Comparison of ENCODE assay signal across 1 cellular context in genomic region chr13:48437381-48437780, GRCh38.
TF ChIP-seq lines count a peak whose summit lies in the region.

No MANE protein-coding gene starts in this region.

TF ChIP-seq in HepG2, 621 proteins besides CTCF, POLR2A, EP300 and RAD21 (continued from another document):
- TF ChIP-seq SSRP1 (CRISPR knock-in tag; IDR thresholded peaks at IDR 0.05) (no peak), EZH2 (conservative IDR thresholded peaks at IDR 0.05; ENCODE audit: low read depth, low read length) (no peak), ZNF503 (CRISPR knock-in tag; IDR thresholded peaks at IDR 0.05) (no peak), ZNF704 (CRISPR knock-in tag; IDR thresholded peaks at IDR 0.05; ENCODE audit: borderline replicate concordance) (no peak), REL (CRISPR knock-in tag; conservative IDR thresholded peaks at IDR 0.05) (no peak), ATF2 (CRISPR knock-in tag; IDR thresholded peaks at IDR 0.05) (no peak), HMG20B (CRISPR knock-in tag; conservative IDR thresholded peaks at IDR 0.05) (no peak)
- TF ChIP-seq, protein P1, sequence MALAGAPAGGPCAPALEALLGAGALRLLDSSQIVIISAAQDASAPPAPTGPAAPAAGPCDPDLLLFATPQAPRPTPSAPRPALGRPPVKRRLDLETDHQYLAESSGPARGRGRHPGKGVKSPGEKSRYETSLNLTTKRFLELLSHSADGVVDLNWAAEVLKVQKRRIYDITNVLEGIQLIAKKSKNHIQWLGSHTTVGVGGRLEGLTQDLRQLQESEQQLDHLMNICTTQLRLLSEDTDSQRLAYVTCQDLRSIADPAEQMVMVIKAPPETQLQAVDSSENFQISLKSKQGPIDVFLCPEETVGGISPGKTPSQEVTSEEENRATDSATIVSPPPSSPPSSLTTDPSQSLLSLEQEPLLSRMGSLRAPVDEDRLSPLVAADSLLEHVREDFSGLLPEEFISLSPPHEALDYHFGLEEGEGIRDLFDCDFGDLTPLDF (CRISPR knock-in tag; IDR thresholded peaks at IDR 0.05): no peak
- TF ChIP-seq, protein P2, sequence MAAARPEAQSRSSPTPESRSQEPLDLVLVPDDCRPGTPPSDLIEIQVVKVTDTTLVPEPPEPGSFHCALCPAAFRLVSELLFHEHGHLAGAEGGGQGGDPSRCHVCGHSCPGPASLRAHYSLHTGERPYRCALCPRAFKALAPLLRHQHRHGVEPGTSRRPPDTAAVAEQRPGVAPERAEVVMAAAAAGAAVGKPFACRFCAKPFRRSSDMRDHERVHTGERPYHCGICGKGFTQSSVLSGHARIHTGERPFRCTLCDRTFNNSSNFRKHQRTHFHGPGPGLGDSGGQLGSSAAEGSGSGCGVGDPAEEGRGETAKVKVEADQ (CRISPR knock-in tag; IDR thresholded peaks at IDR 0.05; ENCODE audit: borderline replicate concordance): no peak
- TF ChIP-seq, protein P3, sequence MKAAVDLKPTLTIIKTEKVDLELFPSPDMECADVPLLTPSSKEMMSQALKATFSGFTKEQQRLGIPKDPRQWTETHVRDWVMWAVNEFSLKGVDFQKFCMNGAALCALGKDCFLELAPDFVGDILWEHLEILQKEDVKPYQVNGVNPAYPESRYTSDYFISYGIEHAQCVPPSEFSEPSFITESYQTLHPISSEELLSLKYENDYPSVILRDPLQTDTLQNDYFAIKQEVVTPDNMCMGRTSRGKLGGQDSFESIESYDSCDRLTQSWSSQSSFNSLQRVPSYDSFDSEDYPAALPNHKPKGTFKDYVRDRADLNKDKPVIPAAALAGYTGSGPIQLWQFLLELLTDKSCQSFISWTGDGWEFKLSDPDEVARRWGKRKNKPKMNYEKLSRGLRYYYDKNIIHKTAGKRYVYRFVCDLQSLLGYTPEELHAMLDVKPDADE (CRISPR knock-in tag; IDR thresholded peaks at IDR 0.05): no peak
